Comparison of ENCODE assay signal across 1 cellular context in genomic region chr18:62325806-62326645, GRCh38.
TF ChIP-seq lines count a peak whose summit lies in the region.

No MANE protein-coding gene starts in this region.

TF ChIP-seq in HepG2, 621 proteins besides CTCF, POLR2A, EP300 and RAD21 (continues in another document):
- TF ChIP-seq, protein P1, sequence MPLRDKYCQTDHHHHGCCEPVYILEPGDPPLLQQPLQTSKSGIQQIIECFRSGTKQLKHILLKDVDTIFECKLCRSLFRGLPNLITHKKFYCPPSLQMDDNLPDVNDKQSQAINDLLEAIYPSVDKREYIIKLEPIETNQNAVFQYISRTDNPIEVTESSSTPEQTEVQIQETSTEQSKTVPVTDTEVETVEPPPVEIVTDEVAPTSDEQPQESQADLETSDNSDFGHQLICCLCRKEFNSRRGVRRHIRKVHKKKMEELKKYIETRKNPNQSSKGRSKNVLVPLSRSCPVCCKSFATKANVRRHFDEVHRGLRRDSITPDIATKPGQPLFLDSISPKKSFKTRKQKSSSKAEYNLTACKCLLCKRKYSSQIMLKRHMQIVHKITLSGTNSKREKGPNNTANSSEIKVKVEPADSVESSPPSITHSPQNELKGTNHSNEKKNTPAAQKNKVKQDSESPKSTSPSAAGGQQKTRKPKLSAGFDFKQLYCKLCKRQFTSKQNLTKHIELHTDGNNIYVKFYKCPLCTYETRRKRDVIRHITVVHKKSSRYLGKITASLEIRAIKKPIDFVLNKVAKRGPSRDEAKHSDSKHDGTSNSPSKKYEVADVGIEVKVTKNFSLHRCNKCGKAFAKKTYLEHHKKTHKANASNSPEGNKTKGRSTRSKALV (CRISPR knock-in tag; IDR thresholded peaks at IDR 0.05): peak; percentile 79
- TF ChIP-seq ZZZ3 (CRISPR knock-in tag; IDR thresholded peaks at IDR 0.05; ENCODE audit: borderline replicate concordance): no peak
- TF ChIP-seq FOXC1 (CRISPR knock-in tag; IDR thresholded peaks at IDR 0.05; ENCODE audit: borderline replicate concordance): no peak
- TF ChIP-seq SMARCC2 (IDR thresholded peaks at IDR 0.05): no peak
- TF ChIP-seq ZFP41 (CRISPR knock-in tag; IDR thresholded peaks at IDR 0.05; ENCODE audit: borderline replicate concordance): 0 out of 2 replicates have a peak, but pooled peaks have one; percentile 33
- TF ChIP-seq JDP2 (CRISPR knock-in tag; IDR thresholded peaks at IDR 0.05; ENCODE audit: borderline replicate concordance): no peak
- TF ChIP-seq, protein P2, sequence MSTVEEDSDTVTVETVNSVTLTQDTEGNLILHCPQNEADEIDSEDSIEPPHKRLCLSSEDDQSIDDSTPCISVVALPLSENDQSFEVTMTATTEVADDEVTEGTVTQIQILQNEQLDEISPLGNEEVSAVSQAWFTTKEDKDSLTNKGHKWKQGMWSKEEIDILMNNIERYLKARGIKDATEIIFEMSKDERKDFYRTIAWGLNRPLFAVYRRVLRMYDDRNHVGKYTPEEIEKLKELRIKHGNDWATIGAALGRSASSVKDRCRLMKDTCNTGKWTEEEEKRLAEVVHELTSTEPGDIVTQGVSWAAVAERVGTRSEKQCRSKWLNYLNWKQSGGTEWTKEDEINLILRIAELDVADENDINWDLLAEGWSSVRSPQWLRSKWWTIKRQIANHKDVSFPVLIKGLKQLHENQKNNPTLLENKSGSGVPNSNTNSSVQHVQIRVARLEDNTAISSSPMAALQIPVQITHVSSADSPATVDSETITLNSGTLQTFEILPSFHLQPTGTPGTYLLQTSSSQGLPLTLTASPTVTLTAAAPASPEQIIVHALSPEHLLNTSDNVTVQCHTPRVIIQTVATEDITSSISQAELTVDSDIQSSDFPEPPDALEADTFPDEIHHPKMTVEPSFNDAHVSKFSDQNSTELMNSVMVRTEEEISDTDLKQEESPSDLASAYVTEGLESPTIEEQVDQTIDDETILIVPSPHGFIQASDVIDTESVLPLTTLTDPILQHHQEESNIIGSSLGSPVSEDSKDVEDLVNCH (CRISPR knock-in tag; IDR thresholded peaks at IDR 0.05): no peak
- peak; percentile 58; the same call in 1 of the 2 replicates for TF ChIP-seq EED (CRISPR knock-in tag; IDR thresholded peaks at IDR 0.05)
- TF ChIP-seq HDAC6 (IDR thresholded peaks at IDR 0.05; ENCODE audit: low read depth, low read length): no peak
- peak; percentile 65; the same call in 1 of the 2 replicates for TF ChIP-seq NFKB2 (CRISPR knock-in tag; IDR thresholded peaks at IDR 0.05; ENCODE audit: borderline replicate concordance)
- TF ChIP-seq NR2F2 (IDR thresholded peaks at IDR 0.05; ENCODE audit: borderline replicate concordance, low read depth): no peak
- TF ChIP-seq SIN3A (IDR thresholded peaks at IDR 0.05; ENCODE audit: borderline replicate concordance, low read depth, low read length): no peak
- TF ChIP-seq, protein P3, sequence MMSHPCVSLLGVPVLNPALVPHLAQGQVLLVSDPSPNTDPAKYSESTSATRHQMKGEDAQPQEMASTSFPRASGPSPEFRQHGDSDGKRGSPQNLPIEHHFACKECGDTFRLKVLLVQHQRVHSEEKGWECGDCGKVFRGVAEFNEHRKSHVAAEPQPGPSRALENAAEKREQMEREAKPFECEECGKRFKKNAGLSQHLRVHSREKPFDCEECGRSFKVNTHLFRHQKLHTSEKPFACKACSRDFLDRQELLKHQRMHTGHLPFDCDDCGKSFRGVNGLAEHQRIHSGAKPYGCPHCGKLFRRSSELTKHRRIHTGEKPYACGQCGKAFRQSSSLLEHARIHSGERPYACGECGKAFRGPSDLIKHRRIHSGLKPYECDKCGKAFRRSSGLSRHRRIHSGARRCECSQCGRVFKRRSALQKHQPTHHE (CRISPR knock-in tag; IDR thresholded peaks at IDR 0.05; ENCODE audit: borderline replicate concordance): no peak
- TF ChIP-seq ZFP91 (CRISPR knock-in tag; IDR thresholded peaks at IDR 0.05; ENCODE audit: borderline replicate concordance): peak; percentile 57; the same call in 1 of the 2 replicates
- TF ChIP-seq HOXA9 (CRISPR knock-in tag; IDR thresholded peaks at IDR 0.05; ENCODE audit: borderline replicate concordance): no peak
- no peak for TF ChIP-seq ZNF570 (CRISPR knock-in tag; IDR thresholded peaks at IDR 0.05; ENCODE audit: borderline replicate concordance)
- TF ChIP-seq, protein P4, sequence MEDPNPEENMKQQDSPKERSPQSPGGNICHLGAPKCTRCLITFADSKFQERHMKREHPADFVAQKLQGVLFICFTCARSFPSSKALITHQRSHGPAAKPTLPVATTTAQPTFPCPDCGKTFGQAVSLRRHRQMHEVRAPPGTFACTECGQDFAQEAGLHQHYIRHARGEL (CRISPR knock-in tag; IDR thresholded peaks at IDR 0.05): no peak
- no peak for TF ChIP-seq ZNF577 (CRISPR knock-in tag; IDR thresholded peaks at IDR 0.05; ENCODE audit: borderline replicate concordance, low read depth)
- TF ChIP-seq, protein P5, sequence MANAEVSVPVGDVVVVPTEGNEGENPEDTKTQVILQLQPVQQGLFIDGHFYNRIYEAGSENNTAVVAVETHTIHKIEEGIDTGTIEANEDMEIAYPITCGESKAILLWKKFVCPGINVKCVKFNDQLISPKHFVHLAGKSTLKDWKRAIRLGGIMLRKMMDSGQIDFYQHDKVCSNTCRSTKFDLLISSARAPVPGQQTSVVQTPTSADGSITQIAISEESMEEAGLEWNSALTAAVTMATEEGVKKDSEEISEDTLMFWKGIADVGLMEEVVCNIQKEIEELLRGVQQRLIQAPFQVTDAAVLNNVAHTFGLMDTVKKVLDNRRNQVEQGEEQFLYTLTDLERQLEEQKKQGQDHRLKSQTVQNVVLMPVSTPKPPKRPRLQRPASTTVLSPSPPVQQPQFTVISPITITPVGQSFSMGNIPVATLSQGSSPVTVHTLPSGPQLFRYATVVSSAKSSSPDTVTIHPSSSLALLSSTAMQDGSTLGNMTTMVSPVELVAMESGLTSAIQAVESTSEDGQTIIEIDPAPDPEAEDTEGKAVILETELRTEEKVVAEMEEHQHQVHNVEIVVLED (CRISPR knock-in tag; IDR thresholded peaks at IDR 0.05; ENCODE audit: borderline replicate concordance): no peak
- TF ChIP-seq ZC3H4 (CRISPR knock-in tag; IDR thresholded peaks at IDR 0.05; ENCODE audit: borderline replicate concordance): no peak
- no peak for TF ChIP-seq LCORL (IDR thresholded peaks at IDR 0.05)
- TF ChIP-seq LCORL (CRISPR knock-in tag; IDR thresholded peaks at IDR 0.05): peak; percentile 31; the same call in 1 of the 2 replicates
- TF ChIP-seq ZNF816 (CRISPR knock-in tag; IDR thresholded peaks at IDR 0.05; ENCODE audit: borderline replicate concordance): no peak
- TF ChIP-seq HOXA7 (CRISPR knock-in tag; IDR thresholded peaks at IDR 0.05): no peak
- TF ChIP-seq GATAD2A (CRISPR knock-in tag; IDR thresholded peaks at IDR 0.05): peak; percentile 17; the same call in 1 of the 2 replicates
- TF ChIP-seq ZNF496 (CRISPR knock-in tag; IDR thresholded peaks at IDR 0.05; ENCODE audit: insufficient replicate concordance): no peak
- TF ChIP-seq GZF1 (CRISPR knock-in tag; IDR thresholded peaks at IDR 0.05): no peak
- TF ChIP-seq ZNF205 (CRISPR knock-in tag; IDR thresholded peaks at IDR 0.05): no peak
- TF ChIP-seq HNRNPUL1 (IDR thresholded peaks at IDR 0.05; ENCODE audit: low read depth, low read length): no peak
- no peak for TF ChIP-seq HDAC2 (CRISPR knock-in tag; IDR thresholded peaks at IDR 0.05)
- no peak for TF ChIP-seq MNT (IDR thresholded peaks at IDR 0.05)
- TF ChIP-seq ZFP36L1 (CRISPR knock-in tag; IDR thresholded peaks at IDR 0.05): no peak
- no peak for TF ChIP-seq ZNF770 (CRISPR knock-in tag; IDR thresholded peaks at IDR 0.05)
- TF ChIP-seq ZNF546 (CRISPR knock-in tag; conservative IDR thresholded peaks at IDR 0.05): no peak
- TF ChIP-seq ZNF501 (CRISPR knock-in tag; IDR thresholded peaks at IDR 0.05): peak; percentile 35; the same call in 1 of the 2 replicates
- TF ChIP-seq, protein P6, sequence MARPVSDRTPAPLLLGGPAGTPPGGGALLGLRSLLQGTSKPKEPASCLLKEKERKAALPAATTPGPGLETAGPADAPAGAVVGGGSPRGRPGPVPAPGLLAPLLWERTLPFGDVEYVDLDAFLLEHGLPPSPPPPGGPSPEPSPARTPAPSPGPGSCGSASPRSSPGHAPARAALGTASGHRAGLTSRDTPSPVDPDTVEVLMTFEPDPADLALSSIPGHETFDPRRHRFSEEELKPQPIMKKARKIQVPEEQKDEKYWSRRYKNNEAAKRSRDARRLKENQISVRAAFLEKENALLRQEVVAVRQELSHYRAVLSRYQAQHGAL (CRISPR knock-in tag; IDR thresholded peaks at IDR 0.05; ENCODE audit: not compliant biosample characterization): no peak
- TF ChIP-seq KMT2B (CRISPR knock-in tag; IDR thresholded peaks at IDR 0.05): no peak
- TF ChIP-seq, protein P7, sequence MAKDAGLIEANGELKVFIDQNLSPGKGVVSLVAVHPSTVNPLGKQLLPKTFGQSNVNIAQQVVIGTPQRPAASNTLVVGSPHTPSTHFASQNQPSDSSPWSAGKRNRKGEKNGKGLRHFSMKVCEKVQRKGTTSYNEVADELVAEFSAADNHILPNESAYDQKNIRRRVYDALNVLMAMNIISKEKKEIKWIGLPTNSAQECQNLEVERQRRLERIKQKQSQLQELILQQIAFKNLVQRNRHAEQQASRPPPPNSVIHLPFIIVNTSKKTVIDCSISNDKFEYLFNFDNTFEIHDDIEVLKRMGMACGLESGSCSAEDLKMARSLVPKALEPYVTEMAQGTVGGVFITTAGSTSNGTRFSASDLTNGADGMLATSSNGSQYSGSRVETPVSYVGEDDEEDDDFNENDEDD (CRISPR knock-in tag; IDR thresholded peaks at IDR 0.05; ENCODE audit: borderline replicate concordance): no peak
- TF ChIP-seq YEATS4 (CRISPR knock-in tag; IDR thresholded peaks at IDR 0.05; ENCODE audit: borderline replicate concordance): no peak
- TF ChIP-seq NRL (CRISPR knock-in tag; IDR thresholded peaks at IDR 0.05; ENCODE audit: borderline replicate concordance): no peak
- no peak for TF ChIP-seq KAT8 (CRISPR knock-in tag; IDR thresholded peaks at IDR 0.05)
- TF ChIP-seq SMAD9 (CRISPR knock-in tag; IDR thresholded peaks at IDR 0.05): no peak
- TF ChIP-seq, protein P8, sequence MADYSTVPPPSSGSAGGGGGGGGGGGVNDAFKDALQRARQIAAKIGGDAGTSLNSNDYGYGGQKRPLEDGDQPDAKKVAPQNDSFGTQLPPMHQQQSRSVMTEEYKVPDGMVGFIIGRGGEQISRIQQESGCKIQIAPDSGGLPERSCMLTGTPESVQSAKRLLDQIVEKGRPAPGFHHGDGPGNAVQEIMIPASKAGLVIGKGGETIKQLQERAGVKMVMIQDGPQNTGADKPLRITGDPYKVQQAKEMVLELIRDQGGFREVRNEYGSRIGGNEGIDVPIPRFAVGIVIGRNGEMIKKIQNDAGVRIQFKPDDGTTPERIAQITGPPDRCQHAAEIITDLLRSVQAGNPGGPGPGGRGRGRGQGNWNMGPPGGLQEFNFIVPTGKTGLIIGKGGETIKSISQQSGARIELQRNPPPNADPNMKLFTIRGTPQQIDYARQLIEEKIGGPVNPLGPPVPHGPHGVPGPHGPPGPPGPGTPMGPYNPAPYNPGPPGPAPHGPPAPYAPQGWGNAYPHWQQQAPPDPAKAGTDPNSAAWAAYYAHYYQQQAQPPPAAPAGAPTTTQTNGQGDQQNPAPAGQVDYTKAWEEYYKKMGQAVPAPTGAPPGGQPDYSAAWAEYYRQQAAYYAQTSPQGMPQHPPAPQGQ (CRISPR knock-in tag; IDR thresholded peaks at IDR 0.05; ENCODE audit: borderline replicate concordance): no peak
- TF ChIP-seq ZFY (CRISPR knock-in tag; IDR thresholded peaks at IDR 0.05): 0 out of 2 replicates have a peak, but pooled peaks have one; percentile 10
